9 cellular contexts compared by ENCODE assay signal in genomic region chr5:97044057-97044456, GRCh38.
DNase-seq lines count a peak whose midpoint lies in the region; ATAC-seq and TF ChIP-seq lines count a peak whose summit lies in the region.
"Had no signal": no experiment of that assay in that cellular context is flagged by ENCODE, and none has a peak within 500 bp of the region (broad histone marks: within the 10 kb centered on the region; RNA-seq: fewer than 3 reads in every experiment).

No MANE protein-coding gene starts in this region.

- H3K4me3 ChIP-seq in choroid plexus epithelial cell (ENCODE audit: low read depth, low read length) = no peak overlapping the region

- no peak for ATAC-seq in GM21360 (IDR thresholded peaks at IDR 0.05; ENCODE audit: unreplicated experiment)

- TF ChIP-seq CTCF in choroid plexus epithelial cell (conservative IDR thresholded peaks at IDR 0.05; ENCODE audit: low read depth, low read length) = peak; percentile 62

- DNase-seq in AG08395 (ENCODE audit: low spot score) (peak; percentile 5), HT-29 (ENCODE audit: low spot score) (peak; percentile 42), choroid plexus epithelial cell (ENCODE audit: low read depth) (peak; percentile 41), lung microvascular endothelial cell (ENCODE audit: low read depth in 2 of 2) (peak; percentile 82 to 88), GM19238 (ENCODE audit: insufficient read length, low spot score) (no peak), RPMI8226 (no peak), NOMO-1 (lab: John Stamatoyannopoulos, UW; ENCODE audit: unreplicated experiment in 2 of 2) (no peak)
- DNase-seq: GDM1 had no signal

Comparison
In these comparisons a context has a peak if more than half of its experiments do, and no peak if none do; other contexts are left out.
1. DNase-seq: peak in AG08395 (single experiment), HT-29 (single experiment), choroid plexus epithelial cell (single experiment) and lung microvascular endothelial cell (2 of 2); none in GM19238 (single experiment), RPMI8226 (single experiment) and NOMO-1 (0 of 2).